Comparison of ENCODE assay signal across 17 cellular contexts in genomic region chr18:49015886-49016647, GRCh38.
DNase-seq lines count a peak whose midpoint lies in the region; ATAC-seq and TF ChIP-seq lines count a peak whose summit lies in the region.
"Had no signal": no experiment of that assay in that cellular context is flagged by ENCODE, and none has a peak within 500 bp of the region (broad histone marks: within the 10 kb centered on the region; RNA-seq: fewer than 3 reads in every experiment).

No MANE protein-coding gene starts in this region.

- H3K4me3 ChIP-seq in Loucy (ENCODE audit: low read length, poor library complexity, severe bottlenecking) (no peak overlapping the region), colonic mucosa (no peak overlapping the region)
- H3K4me3 ChIP-seq: MG63, prostate gland, testis had no signal

- H3K9me3 ChIP-seq in Loucy (ENCODE audit: insufficient read depth, low read depth, low read length) (no peaks in the 10 kb centered on the region), colonic mucosa (no peaks in the 10 kb centered on the region)
- H3K9me3 ChIP-seq: MG63, prostate gland, testis had no signal

- H2AFZ ChIP-seq in Loucy (ENCODE audit: low read length): no peak overlapping the region

- H3K36me3 Mint-ChIP-seq in CD14-positive monocyte: no peaks in the 10 kb centered on the region

- no peak for ATAC-seq in omental fat pad (ENCODE audit: low FRiP score)
- no peak for ATAC-seq in HG03442 (IDR thresholded peaks at IDR 0.05; ENCODE audit: unreplicated experiment)
- no peak for ATAC-seq in GM21390 (IDR thresholded peaks at IDR 0.05; ENCODE audit: unreplicated experiment)
- ATAC-seq: activated CD8-positive, alpha-beta T cell treated with anti-CD3 and anti-CD28 coated beads for 36 hours had no signal

- no peak overlapping the region for H3K27ac ChIP-seq in colonic mucosa
- no peak overlapping the region for H3K27ac ChIP-seq in substantia nigra (ENCODE audit: low read depth, low read length, poor library complexity, severe bottlenecking)
- H3K27ac ChIP-seq: brain microvascular endothelial cell, prostate gland, testis had no signal

- TF ChIP-seq CTCF in CD14-positive monocyte (IDR thresholded peaks at IDR 0.05) (no peak), Loucy (conservative IDR thresholded peaks at IDR 0.05; ENCODE audit: low read length) (no peak), colonic mucosa (IDR thresholded peaks at IDR 0.05) (no peak), omental fat pad (IDR thresholded peaks at IDR 0.05) (no peak)

- no peaks in the 10 kb centered on the region for H3F3A ChIP-seq in Loucy (ENCODE audit: low read depth)

- H3K4me3 Mint-ChIP-seq in CD14-positive monocyte: no peak overlapping the region
- H3K4me3 Mint-ChIP-seq: activated CD8-positive, alpha-beta T cell treated with anti-CD3 and anti-CD28 coated beads for 36 hours had no signal

- no peaks in the 10 kb centered on the region for H4K20me1 ChIP-seq in Loucy (ENCODE audit: insufficient read depth, low read length, poor library complexity, severe bottlenecking)

- intact Hi-C loops in CD14-positive monocyte (cut with micrococcal nuclease): no loop called here
- intact Hi-C loops in colonic mucosa (cut with DNase I): no loop called here

- H3K27ac Mint-ChIP-seq in CD14-positive monocyte: peak overlapping the region in 2 of 7 donors; percentile 4 to 58
- H3K27ac Mint-ChIP-seq: activated CD8-positive, alpha-beta T cell treated with anti-CD3 and anti-CD28 coated beads for 36 hours had no signal

- H3K27me3 Mint-ChIP-seq in CD14-positive monocyte (ENCODE audit: low read depth in 3 of 3): peaks cover 0 to 2% (median 2%) of the 10 kb centered on the region in 3 donors
- H3K27me3 Mint-ChIP-seq: activated CD8-positive, alpha-beta T cell treated with anti-CD3 and anti-CD28 coated beads for 36 hours had no signal

- peaks cover 0 to 2% (median 0%) of the 10 kb centered on the region in 7 donors for H3K9me3 Mint-ChIP-seq in CD14-positive monocyte
- H3K9me3 Mint-ChIP-seq: activated CD8-positive, alpha-beta T cell treated with anti-CD3 and anti-CD28 coated beads for 36 hours had no signal

- peaks cover 7% of the 10 kb centered on the region for H3K4me1 Mint-ChIP-seq in CD14-positive monocyte

- DNase-seq in CD14-positive monocyte (ENCODE audit: low spot score): peak; percentile 49
- peak; percentile 11 for DNase-seq in colonic mucosa
- DNase-seq in omental fat pad (ENCODE audit: low spot score): peak; percentile 10
- no peak for DNase-seq in UCSD-AML1 (lab: John Stamatoyannopoulos, UW; ENCODE audit: unreplicated experiment)
- no peak for DNase-seq in substantia nigra (lab: John Stamatoyannopoulos, UW)
- DNase-seq: activated CD8-positive, alpha-beta T cell treated with anti-CD3 and anti-CD28 coated beads for 36 hours; activated naive CD4-positive, alpha-beta T cell; AML-193; brain microvascular endothelial cell; foreskin keratinocyte; MG63; stimulated activated CD4-positive, alpha-beta T cell treated with anti-CD3 and anti-CD28 coated beads, Interleukin-15, amount 100 ng/mL, for 24 hours; testis had no signal

- H3K9me2 ChIP-seq in Loucy (replicated peaks; ENCODE audit: low read depth, low read length): no peaks in the 10 kb centered on the region

- H3K9ac ChIP-seq in Loucy (ENCODE audit: low read depth, low read length, poor library complexity, severe bottlenecking) (peak overlapping the region; percentile 31), colonic mucosa (ENCODE audit: low read depth in 2 of 2, low read length in 2 of 2) (no peak overlapping the region)

- no peaks in the 10 kb centered on the region for H3K36me3 ChIP-seq in Loucy (ENCODE audit: insufficient read depth, low read length)
- H3K36me3 ChIP-seq in colonic mucosa: no peaks in the 10 kb centered on the region
- H3K36me3 ChIP-seq: brain microvascular endothelial cell, MG63, prostate gland had no signal

- H3K4me1 ChIP-seq in Loucy (ENCODE audit: insufficient read depth, low read length, poor library complexity, severe bottlenecking) (peaks cover 23% of the 10 kb centered on the region), colonic mucosa (no peaks in the 10 kb centered on the region)
- H3K4me1 ChIP-seq: prostate gland, testis had no signal

- H3K4me2 ChIP-seq in Loucy (ENCODE audit: low read depth, low read length, poor library complexity, severe bottlenecking): no peak overlapping the region

- H3K27me3 ChIP-seq in Loucy (ENCODE audit: insufficient read depth, low read length, poor library complexity, severe bottlenecking) (no peaks in the 10 kb centered on the region), colonic mucosa (no peaks in the 10 kb centered on the region)
- H3K27me3 ChIP-seq: brain microvascular endothelial cell, foreskin keratinocyte, MG63, testis had no signal

- peaks cover 10% of the 10 kb centered on the region; the same call in 1 of the 2 replicates for H3K79me2 ChIP-seq in Loucy (ENCODE audit: insufficient read depth, low read length)

Comparison
In these comparisons a context has a peak if more than half of its experiments do, and no peak if none do; other contexts are left out.
1. DNase-seq: peak in CD14-positive monocyte (single experiment), colonic mucosa (single experiment) and omental fat pad (single experiment); none in UCSD-AML1 (single experiment) and substantia nigra (0 of 49).